Comparison of ENCODE assay signal across 13 cellular contexts in the genomic region with DNA sequence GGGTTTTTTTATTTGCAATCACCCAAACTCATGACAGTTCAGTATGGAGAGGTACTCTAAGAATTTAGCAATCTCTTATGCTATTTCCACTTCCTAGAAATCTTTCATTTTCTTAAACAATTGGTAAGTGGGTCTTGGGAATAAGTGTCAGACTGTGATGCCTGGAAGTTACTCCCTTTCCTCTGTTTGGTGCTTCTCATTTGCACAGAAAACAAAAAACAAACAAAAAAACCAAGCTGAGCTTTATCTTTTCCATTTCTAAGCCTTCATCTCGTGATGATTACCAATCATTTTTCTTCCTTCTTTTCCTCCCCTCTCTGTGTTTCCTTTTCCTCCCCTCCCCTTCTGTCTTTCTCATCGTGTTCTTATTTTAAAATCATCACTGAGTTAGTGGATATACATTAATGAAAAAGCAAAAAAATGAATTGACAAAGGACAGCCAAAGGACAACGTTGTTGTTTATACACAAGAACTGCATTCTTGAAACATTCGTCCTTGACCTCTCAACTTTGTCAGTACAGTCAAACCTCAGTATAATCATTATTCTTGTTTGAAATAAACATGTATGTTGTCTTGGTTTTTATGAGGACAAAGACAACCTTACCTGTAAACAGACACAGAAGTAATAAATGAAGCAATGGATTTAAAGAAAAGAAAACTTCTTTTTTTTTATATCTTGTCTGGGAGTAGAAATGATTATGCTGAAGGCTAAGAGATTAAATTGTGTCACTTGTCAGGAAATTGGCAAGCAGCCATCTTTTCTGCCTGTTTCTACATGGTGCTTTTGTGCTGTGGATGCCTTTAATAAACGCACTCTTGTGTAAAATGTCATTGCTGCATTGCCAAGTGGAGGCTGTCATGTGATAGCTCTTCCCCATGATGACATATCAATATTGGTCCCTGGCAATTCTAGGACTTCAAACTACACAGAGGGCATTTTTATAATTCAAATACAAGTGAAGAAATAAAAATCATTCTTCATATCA.
DNase-seq lines count a peak whose midpoint lies in the region; ATAC-seq lines count a peak whose summit lies in the region.
"Had no signal": no experiment of that assay in that cellular context is flagged by ENCODE, and none has a peak within 500 bp of the region (broad histone marks: within the 10 kb centered on the region; RNA-seq: fewer than 3 reads in every experiment).

No MANE protein-coding gene starts in this region.

- ATAC-seq in GM18498 (IDR thresholded peaks at IDR 0.05; ENCODE audit: unreplicated experiment) (no peak), HG02973 (IDR thresholded peaks at IDR 0.05; ENCODE audit: unreplicated experiment) (no peak)
- ATAC-seq: left colon, T-helper 17 cell had no signal

- peak; percentile 49 for DNase-seq in NCI-H1417 treated with DMSO at 0.1 percent for 48 hours (lab: John Stamatoyannopoulos, UW)
- peak; percentile 23 for DNase-seq in NCI-H748 treated with DMSO at 0.1 percent for 48 hours (lab: John Stamatoyannopoulos, UW)
- DNase-seq in foreskin melanocyte = peak; percentile 23
- peak in 36 of 49 donors; percentile 1 to 80 (median 37) for DNase-seq in substantia nigra (lab: John Stamatoyannopoulos, UW)
- no peak for DNase-seq in HuH-7.5 (ENCODE audit: low spot score)
- DNase-seq: activated CD4-positive, alpha-beta memory T cell treated with anti-CD3 and anti-CD28 coated beads for 36 hours; activated naive CD4-positive, alpha-beta T cell treated with anti-CD3 and anti-CD28 coated beads for 36 hours; H9; left colon; stimulated activated naive CD4-positive, alpha-beta T cell treated with Interleukin-2 at 50 U/mL for 16 hours; T-helper 17 cell had no signal

- H3K27ac ChIP-seq in substantia nigra (ENCODE audit: low read depth, low read length, poor library complexity, severe bottlenecking) = peak overlapping the region; percentile 73
